Comparison of ENCODE assay signal across 1 cellular context in the genomic region with DNA sequence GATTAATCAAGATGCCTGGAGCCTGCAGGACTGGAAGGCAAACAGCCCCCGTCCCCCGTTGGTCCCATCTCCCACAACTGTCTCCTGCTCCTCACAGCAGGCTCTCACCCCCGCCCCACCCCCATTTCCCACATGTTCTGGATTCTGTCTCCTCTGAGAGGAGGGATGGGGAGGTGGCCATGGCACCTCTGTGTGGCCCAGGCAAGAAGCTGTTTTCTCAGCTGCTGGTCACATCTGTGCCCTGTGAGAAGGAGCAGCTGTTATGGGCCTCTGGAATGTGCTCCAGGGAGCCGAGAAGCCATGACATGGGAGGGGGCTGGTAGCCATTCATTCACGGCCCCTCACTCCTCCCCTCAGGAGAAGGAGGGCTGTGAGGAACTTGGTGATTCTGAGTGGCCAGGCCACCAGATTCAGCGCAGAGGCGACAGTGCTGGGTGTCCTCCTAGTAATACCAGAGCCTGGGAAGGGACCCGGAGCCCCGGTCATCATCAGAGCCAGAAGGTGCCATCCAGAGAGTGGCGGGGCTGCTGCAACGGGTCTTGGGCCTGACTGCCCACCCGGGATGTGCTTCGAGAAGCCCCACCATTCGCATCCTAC.
TF ChIP-seq lines count a peak whose summit lies in the region.

No MANE protein-coding gene starts in this region.

TF ChIP-seq in HepG2, 621 proteins besides CTCF, POLR2A, EP300 and RAD21:
- TF ChIP-seq POLR2AphosphoS5 (IDR thresholded peaks at IDR 0.05; ENCODE audit: low read depth, low read length), result no peak
- TF ChIP-seq ZNF639 (CRISPR knock-in tag; conservative IDR thresholded peaks at IDR 0.05), result no peak
- no peak for TF ChIP-seq ZNF530 (CRISPR knock-in tag; IDR thresholded peaks at IDR 0.05; ENCODE audit: low read depth)
- no peak for TF ChIP-seq DDIT3 (CRISPR knock-in tag; IDR thresholded peaks at IDR 0.05)
- no peak for TF ChIP-seq UBTF (CRISPR knock-in tag; IDR thresholded peaks at IDR 0.05)
- TF ChIP-seq, protein P1, sequence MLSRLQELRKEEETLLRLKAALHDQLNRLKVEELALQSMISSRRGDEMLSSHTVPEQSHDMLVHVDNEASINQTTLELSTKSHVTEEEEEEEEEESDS (CRISPR knock-in tag; IDR thresholded peaks at IDR 0.05; ENCODE audit: borderline replicate concordance), result no peak
- TF ChIP-seq HNRNPH1 (optimal IDR thresholded peaks at IDR 0.05; ENCODE audit: low read depth, low read length), result no peak
- TF ChIP-seq, protein P2, sequence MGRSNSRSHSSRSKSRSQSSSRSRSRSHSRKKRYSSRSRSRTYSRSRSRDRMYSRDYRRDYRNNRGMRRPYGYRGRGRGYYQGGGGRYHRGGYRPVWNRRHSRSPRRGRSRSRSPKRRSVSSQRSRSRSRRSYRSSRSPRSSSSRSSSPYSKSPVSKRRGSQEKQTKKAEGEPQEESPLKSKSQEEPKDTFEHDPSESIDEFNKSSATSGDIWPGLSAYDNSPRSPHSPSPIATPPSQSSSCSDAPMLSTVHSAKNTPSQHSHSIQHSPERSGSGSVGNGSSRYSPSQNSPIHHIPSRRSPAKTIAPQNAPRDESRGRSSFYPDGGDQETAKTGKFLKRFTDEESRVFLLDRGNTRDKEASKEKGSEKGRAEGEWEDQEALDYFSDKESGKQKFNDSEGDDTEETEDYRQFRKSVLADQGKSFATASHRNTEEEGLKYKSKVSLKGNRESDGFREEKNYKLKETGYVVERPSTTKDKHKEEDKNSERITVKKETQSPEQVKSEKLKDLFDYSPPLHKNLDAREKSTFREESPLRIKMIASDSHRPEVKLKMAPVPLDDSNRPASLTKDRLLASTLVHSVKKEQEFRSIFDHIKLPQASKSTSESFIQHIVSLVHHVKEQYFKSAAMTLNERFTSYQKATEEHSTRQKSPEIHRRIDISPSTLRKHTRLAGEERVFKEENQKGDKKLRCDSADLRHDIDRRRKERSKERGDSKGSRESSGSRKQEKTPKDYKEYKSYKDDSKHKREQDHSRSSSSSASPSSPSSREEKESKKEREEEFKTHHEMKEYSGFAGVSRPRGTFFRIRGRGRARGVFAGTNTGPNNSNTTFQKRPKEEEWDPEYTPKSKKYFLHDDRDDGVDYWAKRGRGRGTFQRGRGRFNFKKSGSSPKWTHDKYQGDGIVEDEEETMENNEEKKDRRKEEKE (IDR thresholded peaks at IDR 0.05), result no peak
- TF ChIP-seq TRIM24 (CRISPR knock-in tag; IDR thresholded peaks at IDR 0.05), result no peak
- TF ChIP-seq SSRP1 (CRISPR knock-in tag; IDR thresholded peaks at IDR 0.05), result no peak
- no peak for TF ChIP-seq RORA (CRISPR knock-in tag; IDR thresholded peaks at IDR 0.05)
- TF ChIP-seq, protein P3, sequence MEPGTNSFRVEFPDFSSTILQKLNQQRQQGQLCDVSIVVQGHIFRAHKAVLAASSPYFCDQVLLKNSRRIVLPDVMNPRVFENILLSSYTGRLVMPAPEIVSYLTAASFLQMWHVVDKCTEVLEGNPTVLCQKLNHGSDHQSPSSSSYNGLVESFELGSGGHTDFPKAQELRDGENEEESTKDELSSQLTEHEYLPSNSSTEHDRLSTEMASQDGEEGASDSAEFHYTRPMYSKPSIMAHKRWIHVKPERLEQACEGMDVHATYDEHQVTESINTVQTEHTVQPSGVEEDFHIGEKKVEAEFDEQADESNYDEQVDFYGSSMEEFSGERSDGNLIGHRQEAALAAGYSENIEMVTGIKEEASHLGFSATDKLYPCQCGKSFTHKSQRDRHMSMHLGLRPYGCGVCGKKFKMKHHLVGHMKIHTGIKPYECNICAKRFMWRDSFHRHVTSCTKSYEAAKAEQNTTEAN (CRISPR knock-in tag; conservative IDR thresholded peaks at IDR 0.05), result no peak
- no peak for TF ChIP-seq ZBTB3 (CRISPR knock-in tag; IDR thresholded peaks at IDR 0.05; ENCODE audit: borderline replicate concordance, low read depth)
- TF ChIP-seq KLF11 (CRISPR knock-in tag; IDR thresholded peaks at IDR 0.05), result no peak
- no peak for TF ChIP-seq HNF4G (IDR thresholded peaks at IDR 0.05; ENCODE audit: borderline replicate concordance, low read depth, low read length)
- no peak for TF ChIP-seq HNF4G (CRISPR knock-in tag; IDR thresholded peaks at IDR 0.05; ENCODE audit: borderline replicate concordance, low read depth)
- TF ChIP-seq, protein P4, sequence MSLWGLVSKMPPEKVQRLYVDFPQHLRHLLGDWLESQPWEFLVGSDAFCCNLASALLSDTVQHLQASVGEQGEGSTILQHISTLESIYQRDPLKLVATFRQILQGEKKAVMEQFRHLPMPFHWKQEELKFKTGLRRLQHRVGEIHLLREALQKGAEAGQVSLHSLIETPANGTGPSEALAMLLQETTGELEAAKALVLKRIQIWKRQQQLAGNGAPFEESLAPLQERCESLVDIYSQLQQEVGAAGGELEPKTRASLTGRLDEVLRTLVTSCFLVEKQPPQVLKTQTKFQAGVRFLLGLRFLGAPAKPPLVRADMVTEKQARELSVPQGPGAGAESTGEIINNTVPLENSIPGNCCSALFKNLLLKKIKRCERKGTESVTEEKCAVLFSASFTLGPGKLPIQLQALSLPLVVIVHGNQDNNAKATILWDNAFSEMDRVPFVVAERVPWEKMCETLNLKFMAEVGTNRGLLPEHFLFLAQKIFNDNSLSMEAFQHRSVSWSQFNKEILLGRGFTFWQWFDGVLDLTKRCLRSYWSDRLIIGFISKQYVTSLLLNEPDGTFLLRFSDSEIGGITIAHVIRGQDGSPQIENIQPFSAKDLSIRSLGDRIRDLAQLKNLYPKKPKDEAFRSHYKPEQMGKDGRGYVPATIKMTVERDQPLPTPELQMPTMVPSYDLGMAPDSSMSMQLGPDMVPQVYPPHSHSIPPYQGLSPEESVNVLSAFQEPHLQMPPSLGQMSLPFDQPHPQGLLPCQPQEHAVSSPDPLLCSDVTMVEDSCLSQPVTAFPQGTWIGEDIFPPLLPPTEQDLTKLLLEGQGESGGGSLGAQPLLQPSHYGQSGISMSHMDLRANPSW (CRISPR knock-in tag; IDR thresholded peaks at IDR 0.05; ENCODE audit: borderline replicate concordance), result no peak
- no peak for TF ChIP-seq NR3C1 (CRISPR knock-in tag; IDR thresholded peaks at IDR 0.05)
- no peak for TF ChIP-seq SNRNP70 (IDR thresholded peaks at IDR 0.05; ENCODE audit: low read depth, low read length)
